Comparison of ENCODE assay signal across 26 cellular contexts in the genomic region with DNA sequence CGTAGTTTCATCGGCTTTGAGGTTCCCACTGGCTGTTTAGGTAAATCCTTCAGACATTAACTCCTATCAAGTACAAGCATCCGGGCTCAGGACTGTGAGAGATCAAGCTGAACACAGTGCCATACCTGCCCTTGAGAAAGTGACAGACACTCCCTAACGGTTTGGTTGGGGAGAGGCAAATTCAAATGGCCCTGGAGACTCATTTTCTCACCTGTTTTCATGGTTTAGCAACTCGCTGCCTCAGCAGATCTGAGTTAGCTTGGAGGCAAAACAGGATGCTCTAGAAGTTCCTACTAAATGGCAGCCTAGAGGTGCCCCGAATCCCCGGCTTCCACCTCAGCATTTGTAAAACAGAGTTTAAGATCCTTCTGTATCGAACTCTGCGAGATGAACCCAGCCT. TPM values are rescaled to one million over a fixed set of nuclear protein-coding genes. Genes with fewer than 3 reads are reported as not detected.
DNase-seq lines count a peak whose midpoint lies in the region; ATAC-seq and TF ChIP-seq lines count a peak whose summit lies in the region.
"Had no signal": no experiment of that assay in that cellular context is flagged by ENCODE, and none has a peak within 500 bp of the region (broad histone marks: within the 10 kb centered on the region; RNA-seq: fewer than 3 reads in every experiment).

No MANE protein-coding gene starts in this region.

- no peak for ATAC-seq in activated naive CD4-positive, alpha-beta T cell treated with anti-CD3 and anti-CD28 coated beads, Interleukin-2, amount 50 U/mL, for 72 hours
- no peak for ATAC-seq in GM18519 (IDR thresholded peaks at IDR 0.05; ENCODE audit: low FRiP score, unreplicated experiment)
- ATAC-seq in upper lobe of right lung: no peak
- ATAC-seq: Right ventricle myocardium inferior; stimulated activated naive CD8-positive, alpha-beta T cell treated with anti-CD3 and anti-CD28 coated beads, Interleukin-15, amount 100 ng/mL, for 72 hours had no signal

- H3K4me1 Mint-ChIP-seq in activated naive CD4-positive, alpha-beta T cell treated with anti-CD3 and anti-CD28 coated beads, Interleukin-2, amount 10 ng/mL, durations not matched to agents 7 days and 5 days: peaks cover 21% of the 10 kb centered on the region

- peaks cover 72% of the 10 kb centered on the region for H3K27me3 Mint-ChIP-seq in activated naive CD4-positive, alpha-beta T cell treated with anti-CD3 and anti-CD28 coated beads, Interleukin-2, amount 10 ng/mL, durations not matched to agents 7 days and 5 days

- H3K4me3 ChIP-seq in Loucy (ENCODE audit: low read length, poor library complexity, severe bottlenecking) (no peak overlapping the region), upper lobe of right lung (no peak overlapping the region)
- H3K4me3 ChIP-seq: coronary artery, PC-9, vagina had no signal

- H3K36me3 Mint-ChIP-seq in activated naive CD4-positive, alpha-beta T cell treated with anti-CD3 and anti-CD28 coated beads, Interleukin-2, amount 10 ng/mL, durations not matched to agents 7 days and 5 days: no peaks in the 10 kb centered on the region
- peaks cover 0 to 10% of the 10 kb centered on the region in 2 donors for H3K36me3 Mint-ChIP-seq in activated naive CD4-positive, alpha-beta T cell treated with anti-CD3 and anti-CD28 coated beads, Interleukin-2, amount 50 U/mL, for 72 hours
- H3K36me3 Mint-ChIP-seq: activated naive CD8-positive, alpha-beta T cell treated with anti-CD3 and anti-CD28 coated beads, Interleukin-2, amount 10 ng/mL, durations not matched to agents 7 days and 5 days had no signal

- intact Hi-C loops in cardiac septum (cut with DNase I): loop anchor here (10.0 kb wide), 1 partner anchor 613 kb away; a partner anchor contains a TSS
- intact Hi-C loops in upper lobe of right lung (cut with DNase I): no loop called here

- H3K9me3 ChIP-seq in Loucy (ENCODE audit: insufficient read depth, low read depth, low read length) (no peaks in the 10 kb centered on the region), upper lobe of right lung (no peaks in the 10 kb centered on the region)
- H3K9me3 ChIP-seq: BE2C, vagina had no signal

- peaks cover 10% of the 10 kb centered on the region for H3K27me3 ChIP-seq in Loucy (ENCODE audit: insufficient read depth, low read length, poor library complexity, severe bottlenecking)
- peaks cover 4% of the 10 kb centered on the region for H3K27me3 ChIP-seq in upper lobe of right lung
- H3K27me3 ChIP-seq: BE2C, vagina had no signal

- no peak overlapping the region for H3K27ac Mint-ChIP-seq in activated naive CD4-positive, alpha-beta T cell treated with anti-CD3 and anti-CD28 coated beads, Interleukin-2, amount 10 ng/mL, durations not matched to agents 7 days and 5 days
- no peak overlapping the region for H3K27ac Mint-ChIP-seq in activated naive CD4-positive, alpha-beta T cell treated with anti-CD3 and anti-CD28 coated beads, Interleukin-2, amount 50 U/mL, for 72 hours
- H3K27ac Mint-ChIP-seq: activated naive CD8-positive, alpha-beta T cell treated with anti-CD3 and anti-CD28 coated beads, Interleukin-2, amount 10 ng/mL, durations not matched to agents 7 days and 5 days; nephron progenitor cell; stimulated activated naive CD8-positive, alpha-beta T cell treated with anti-CD3 and anti-CD28 coated beads, Interleukin-15, amount 100 ng/mL, for 72 hours had no signal

- no peaks in the 10 kb centered on the region for H3K36me3 ChIP-seq in Loucy (ENCODE audit: insufficient read depth, low read length)
- H3K36me3 ChIP-seq in upper lobe of right lung: no peaks in the 10 kb centered on the region
- H3K36me3 ChIP-seq: BE2C, vagina had no signal

- H3K9me3 Mint-ChIP-seq in activated naive CD4-positive, alpha-beta T cell treated with anti-CD3 and anti-CD28 coated beads, Interleukin-2, amount 10 ng/mL, durations not matched to agents 7 days and 5 days: no peaks in the 10 kb centered on the region
- no peaks in the 10 kb centered on the region for H3K9me3 Mint-ChIP-seq in activated naive CD4-positive, alpha-beta T cell treated with anti-CD3 and anti-CD28 coated beads, Interleukin-2, amount 50 U/mL, for 72 hours
- H3K9me3 Mint-ChIP-seq: activated naive CD8-positive, alpha-beta T cell treated with anti-CD3 and anti-CD28 coated beads, Interleukin-2, amount 10 ng/mL, durations not matched to agents 7 days and 5 days; nephron progenitor cell; stimulated activated naive CD8-positive, alpha-beta T cell treated with anti-CD3 and anti-CD28 coated beads, Interleukin-15, amount 100 ng/mL, for 72 hours had no signal

- H2AFZ ChIP-seq in Loucy (ENCODE audit: low read length): 0 out of 2 replicates have a peak overlapping the region, but pooled peaks have one; percentile 24
- H2AFZ ChIP-seq: PC-9 had no signal

- H3F3A ChIP-seq in Loucy (ENCODE audit: low read depth): no peaks in the 10 kb centered on the region

- no peaks in the 10 kb centered on the region for H3K9me2 ChIP-seq in Loucy (replicated peaks; ENCODE audit: low read depth, low read length)

- no peak overlapping the region for H3K4me3 Mint-ChIP-seq in activated naive CD4-positive, alpha-beta T cell treated with anti-CD3 and anti-CD28 coated beads, Interleukin-2, amount 10 ng/mL, durations not matched to agents 7 days and 5 days
- H3K4me3 Mint-ChIP-seq: activated naive CD8-positive, alpha-beta T cell treated with anti-CD3 and anti-CD28 coated beads, Interleukin-2, amount 10 ng/mL, durations not matched to agents 7 days and 5 days; stimulated activated naive CD8-positive, alpha-beta T cell treated with anti-CD3 and anti-CD28 coated beads, Interleukin-15, amount 100 ng/mL, for 72 hours had no signal

- no peak overlapping the region for H3K9ac ChIP-seq in Loucy (ENCODE audit: low read depth, low read length, poor library complexity, severe bottlenecking)

- peaks cover 12% of the 10 kb centered on the region for H4K20me1 ChIP-seq in Loucy (ENCODE audit: insufficient read depth, low read length, poor library complexity, severe bottlenecking)

- TF ChIP-seq CTCF in Loucy (conservative IDR thresholded peaks at IDR 0.05; ENCODE audit: low read length) (no peak), upper lobe of right lung (IDR thresholded peaks at IDR 0.05) (no peak)

- no peak overlapping the region for H3K27ac ChIP-seq in upper lobe of right lung
- H3K27ac ChIP-seq: coronary artery, epithelial cell of prostate, PC-9, vagina had no signal

- peak; percentile 27 for DNase-seq in activated naive CD4-positive, alpha-beta T cell treated with anti-CD3 and anti-CD28 coated beads, Interleukin-2, amount 10 ng/mL, durations not matched to agents 7 days and 5 days
- DNase-seq in activated naive CD4-positive, alpha-beta T cell treated with anti-CD3 and anti-CD28 coated beads, Interleukin-2, amount 50 U/mL, for 72 hours (ENCODE audit: low spot score in 2 of 2): no peak
- DNase-seq in cerebellar cortex (ENCODE audit: low spot score): peak; percentile 15
- DNase-seq in cardiac septum (ENCODE audit: low spot score): no peak
- no peak for DNase-seq in occipital lobe (lab: John Stamatoyannopoulos, UW)
- DNase-seq in upper lobe of right lung: no peak
- DNase-seq: activated CD4-positive, alpha-beta T cell treated with anti-CD3 and anti-CD28 coated beads for 1 hour; activated effector memory CD4-positive, alpha-beta T cell treated with Interleukin-2 at 50 U/mL for 16 hours; activated naive CD8-positive, alpha-beta T cell treated with anti-CD3 and anti-CD28 coated beads, Interleukin-2, amount 10 ng/mL, durations not matched to agents 7 days and 5 days; activated T-cell treated with anti-CD3 and anti-CD28 coated beads for 4 hours; aorta; BE2C; DMS153; effector CD8-positive, alpha-beta T cell; NCI-H146; NCI-H774; nephron progenitor cell; PC-9; stimulated activated CD8-positive, alpha-beta memory T cell treated with anti-CD3 and anti-CD28 coated beads, Interleukin-4, amount 100 ng/mL, for 48 hours; stimulated activated naive CD8-positive, alpha-beta T cell treated with anti-CD3 and anti-CD28 coated beads, Interleukin-15, amount 100 ng/mL, for 72 hours had no signal

- H3K4me2 ChIP-seq in Loucy (ENCODE audit: low read depth, low read length, poor library complexity, severe bottlenecking): no peak overlapping the region
- H3K4me2 ChIP-seq: PC-9 had no signal

- peaks cover 13% of the 10 kb centered on the region for H3K79me2 ChIP-seq in Loucy (ENCODE audit: insufficient read depth, low read length)

- H3K4me1 ChIP-seq in Loucy (ENCODE audit: insufficient read depth, low read length, poor library complexity, severe bottlenecking) (peaks cover 24% of the 10 kb centered on the region), upper lobe of right lung (peaks cover 6% of the 10 kb centered on the region)
- H3K4me1 ChIP-seq: BE2C had no signal

- CTCF ChIA-PET in activated naive CD4-positive, alpha-beta T cell treated with anti-CD3 and anti-CD28 coated beads, Interleukin-2, amount 10 ng/mL, durations not matched to agents 7 days and 5 days (lab: Charles Lee): interaction anchor here (0.5 to 1.1 kb wide), 2 partner anchors 30 to 93 kb away, joined by 4 read pairs; no protein-coding TSS in a partner anchor

RNA-seq across cellular contexts. Expression of a gene that starts 3.6 kb away (rescaled TPM):
- 10 to 100 TPM; 13.3 to 18.4 TPM for total RNA-seq in activated naive CD4-positive, alpha-beta T cell treated with anti-CD3 and anti-CD28 coated beads, Interleukin-2, amount 50 U/mL, for 72 hours
- total RNA-seq in cardiac septum (46.1 TPM), occipital lobe (93.9 TPM), upper lobe of right lung (32.5 TPM)

RNA-seq across cellular contexts. Expression of a gene that starts 41.7 kb away (rescaled TPM):
- 10 to 100 TPM; 41.9 to 61.7 TPM for total RNA-seq in activated naive CD4-positive, alpha-beta T cell treated with anti-CD3 and anti-CD28 coated beads, Interleukin-2, amount 50 U/mL, for 72 hours
- total RNA-seq in cardiac septum: 932 TPM
- 42.7 TPM for total RNA-seq in occipital lobe
- total RNA-seq in upper lobe of right lung: 1,004 TPM

Comparison
In these comparisons a context has a peak if more than half of its experiments do, and no peak if none do; other contexts are left out.
1. DNase-seq: peak in activated naive CD4-positive, alpha-beta T cell treated with anti-CD3 and anti-CD28 coated beads, Interleukin-2, amount 10 ng/mL, durations not matched to agents 7 days and 5 days (single experiment) and cerebellar cortex (single experiment); none in activated naive CD4-positive, alpha-beta T cell treated with anti-CD3 and anti-CD28 coated beads, Interleukin-2, amount 50 U/mL, for 72 hours (0 of 2), cardiac septum (single experiment), occipital lobe (single experiment) and upper lobe of right lung (single experiment).
2. RNA of a gene that starts 41.7 kb away (total RNA-seq): 1,004 TPM in upper lobe of right lung (single experiment) and 932 TPM in cardiac septum (single experiment); 41.9 to 61.7 TPM in activated naive CD4-positive, alpha-beta T cell treated with anti-CD3 and anti-CD28 coated beads, Interleukin-2, amount 50 U/mL, for 72 hours and 42.7 TPM in occipital lobe (single experiment); every median in the first group is over 10 times any median in the second.